8 cellular contexts compared by ENCODE assay signal in genomic region chr3:150760431-150761200, GRCh38. TPM values are rescaled to one million over a fixed set of nuclear protein-coding genes. Genes with fewer than 3 reads are reported as not detected.
A peak's percentile ranks its signal among the peaks of the same experiment; 100 is the strongest.
DNase-seq lines count a peak whose midpoint lies in the region; ATAC-seq, FAIRE-seq and TF ChIP-seq lines count a peak whose summit lies in the region.

No MANE protein-coding gene starts in this region.

- H4K8ac ChIP-seq in H1 (ENCODE audit: extremely low read depth, insufficient read depth, low read length), result no peak overlapping the region

- peak; percentile 29 for ATAC-seq in GM18519 (IDR thresholded peaks at IDR 0.05; ENCODE audit: low FRiP score, unreplicated experiment)
- ATAC-seq in HG02642 (IDR thresholded peaks at IDR 0.05; ENCODE audit: poor library complexity, unreplicated experiment), result peak; percentile 24

- CTCF ChIA-PET in H1 (lab: Charles Lee; ENCODE audit: partially characterized antibody), result interaction anchor here (0.7 to 4.8 kb wide), 7 partner anchors 13 to 104 kb away, joined by 3 to 23 read pairs (median 6); no protein-coding TSS in a partner anchor

- H3K27ac ChIP-seq in SJCRH30 (no peak overlapping the region), H1 (ENCODE audit: low read depth, low read length) (no peak overlapping the region), prostate gland (peak overlapping the region; percentile 98 to 100)

- H2BK12ac ChIP-seq in H1 (ENCODE audit: low read depth, low read length), result no peak overlapping the region

- no peak overlapping the region for H2AFZ ChIP-seq in H1 (ENCODE audit: low read length)

- intact Hi-C loops in prostate gland (cut with DNase I), result loop anchor here (5.0 to 10.0 kb wide), 5 partner anchors 38 to 1796 kb away; partner anchors contain the start of genes EIF2A, SELENOT, SERP1 and TSC22D2

- H2AK5ac ChIP-seq in H1 (ENCODE audit: low read depth, low read length), result no peak overlapping the region

- peaks cover 9% of the 10 kb centered on the region for H3K23me2 ChIP-seq in H1 (ENCODE audit: low read depth, low read length)

- no peak overlapping the region for H3K56ac ChIP-seq in H1 (replicated peaks; ENCODE audit: insufficient read length, low read depth, low read length)

- no peak for TF ChIP-seq POLR2A in H1 (IDR thresholded peaks at IDR 0.05; ENCODE audit: control extremely low read depth in 1 of 2, low read depth in 2 of 2, low read length in 2 of 2)
- TF ChIP-seq POLR2A in prostate gland (IDR thresholded peaks at IDR 0.05), result no peak

- H3K4ac ChIP-seq in H1 (replicated peaks; ENCODE audit: insufficient read length, low read depth, low read length), result no peak overlapping the region

- no peak overlapping the region for H4K5ac ChIP-seq in H1 (ENCODE audit: insufficient read length, low read depth, low read length)

- H3K18ac ChIP-seq in H1 (ENCODE audit: extremely low read depth, low read length), result no peak overlapping the region

- no peak overlapping the region for H2BK120ac ChIP-seq in H1 (replicated peaks; ENCODE audit: low read depth, low read length)

- H3K27me3 ChIP-seq in SJCRH30 (no peaks in the 10 kb centered on the region), H1 (replicated peaks in 1 of 4; ENCODE audit: control insufficient read depth in 3 of 4, extremely low read depth in 1 of 4, insufficient read depth in 3 of 4, low read length in 3 of 4) (peaks cover 0 to 7% (median 3%) of the 10 kb centered on the region in 4 experiments; a peak in 4 of 7 replicates), prostate gland (replicated peaks; ENCODE audit: insufficient read depth) (no peaks in the 10 kb centered on the region)

- no peak overlapping the region for H2BK20ac ChIP-seq in H1 (ENCODE audit: low read length)

- H3K4me3 ChIP-seq in SJCRH30 (peak overlapping the region; percentile 68), H1 (ENCODE audit: extremely low read depth in 1 of 4, insufficient read depth in 2 of 4, low read depth in 3 of 4, low read length in 4 of 4) (peak overlapping the region in 1 of 4 experiments; percentile 79; a peak in 2 of 8 replicates), prostate gland (peak overlapping the region; percentile 74 to 98)

- POLR2A ChIA-PET in H1 (lab: Charles Lee; ENCODE audit: partially characterized antibody), result interaction anchor here (0.9 to 2.4 kb wide), 3 partner anchors 8 to 36 kb away, joined by 3 to 10 read pairs (median 6); no protein-coding TSS in a partner anchor

- peak overlapping the region; percentile 84 to 99; a peak in 2 of 4 replicates for H3K4me2 ChIP-seq in H1 (ENCODE audit: insufficient read depth in 1 of 2, low read depth in 2 of 2, low read length in 2 of 2)

- WGBS in H1 (ENCODE audit: extremely low coverage in 1 of 2, insufficient coverage in 1 of 2, insufficient read length in 1 of 2, insufficient replicate concordance in 2 of 2, low coverage in 1 of 2, low lambda C conversion rate in 2 of 2, missing lambda C conversion rate in 1 of 2), 2 experiments, result 95% methylated on average over 6 of the region's 6 CpGs; no CpG with 5 or more reads in 1 of the 2 experiments
- 49% methylated on average over 6 of the region's 6 CpGs for WGBS in prostate gland

- H3K9me3 ChIP-seq in SJCRH30 (replicated peaks) (no peaks in the 10 kb centered on the region), H1 (ENCODE audit: insufficient read depth in 2 of 2, low read depth in 1 of 2, low read length in 1 of 2) (no peaks in the 10 kb centered on the region), prostate gland (no peaks in the 10 kb centered on the region)

- no peak overlapping the region for H4K91ac ChIP-seq in H1 (replicated peaks; ENCODE audit: insufficient read length, low read length)

- H2BK15ac ChIP-seq in H1 (ENCODE audit: low read length), result no peak overlapping the region

- H3K14ac ChIP-seq in H1 (ENCODE audit: insufficient read length), result no peak overlapping the region

- no peak overlapping the region for H2BK5ac ChIP-seq in H1 (ENCODE audit: low read depth, low read length)

- no peaks in the 10 kb centered on the region for H4K20me1 ChIP-seq in H1 (replicated peaks in 1 of 2; ENCODE audit: control insufficient read depth in 1 of 2, insufficient read depth in 2 of 2, low read length in 2 of 2)

- H3K36me3 ChIP-seq in SJCRH30 (peaks cover 4% of the 10 kb centered on the region), H1 (ENCODE audit: control insufficient read depth in 2 of 4, insufficient read depth in 4 of 4, low read length in 3 of 4) (no peaks in the 10 kb centered on the region), prostate gland (no peaks in the 10 kb centered on the region)

- TF ChIP-seq RAD21 in H1 (IDR thresholded peaks at IDR 0.05 in 1 of 2, conservative IDR thresholded peaks at IDR 0.05 in 1 of 2; ENCODE audit: low read depth in 2 of 2, low read length in 2 of 2), result no peak

- 0 out of 2 replicates have a peak, but pooled peaks cover 3% of the 10 kb centered on the region for H3K4me1 ChIP-seq in SJCRH30
- H3K4me1 ChIP-seq in H1 (replicated peaks in 1 of 4; ENCODE audit: control insufficient read depth in 3 of 4, insufficient read depth in 4 of 4, low read length in 3 of 4), result peaks cover 2 to 5% (median 5%) of the 10 kb centered on the region in 4 experiments; a peak in 5 of 7 replicates
- peaks cover 14% of the 10 kb centered on the region for H3K4me1 ChIP-seq in prostate gland (replicated peaks)

- DNase-seq in SJCRH30 (no peak), H1 (ENCODE audit: low read depth in 1 of 2, low spot score in 2 of 2) (no peak), prostate gland (ENCODE audit: low spot score) (no peak), SKM-1 treated with dmso at 0.1 percent for 144 hours (lab: John Stamatoyannopoulos, UW; ENCODE audit: unreplicated experiment) (no peak), amygdala (lab: John Stamatoyannopoulos, UW) (no peak), T1000 (lab: John Stamatoyannopoulos, UW) (no peak)

- no peak overlapping the region for H3K23ac ChIP-seq in H1 (ENCODE audit: insufficient read length)

- H3K79me2 ChIP-seq in H1 (ENCODE audit: control insufficient read depth in 1 of 2, insufficient read depth in 2 of 2, low read length in 2 of 2), result peaks cover 0 to 19% of the 10 kb centered on the region in 2 experiments; a peak in 2 of 4 replicates

- TF ChIP-seq CTCF in H1 (IDR thresholded peaks at IDR 0.05; ENCODE audit: control extremely low read depth in 1 of 3, insufficient read depth in 1 of 3, low read depth in 1 of 3, low read length in 3 of 3), result no peak
- peak in 1 of 4 experiments; percentile 4 for TF ChIP-seq CTCF in prostate gland (IDR thresholded peaks at IDR 0.05)

- no peak for FAIRE-seq in H1 (lab: Jason Lieb, UNC)

- no peaks in the 10 kb centered on the region; the same call in 1 of the 2 replicates for H3K79me1 ChIP-seq in H1 (ENCODE audit: low read depth, low read length)

- no peak for TF ChIP-seq EP300 in H1 (IDR thresholded peaks at IDR 0.05; ENCODE audit: borderline replicate concordance in 1 of 2, low read depth in 2 of 2, low read length in 2 of 2)

- H3K9ac ChIP-seq in H1 (replicated peaks in 1 of 4; ENCODE audit: extremely low read depth in 1 of 4, low read depth in 3 of 4, low read length in 3 of 4), result no peak overlapping the region

TF ChIP-seq in H1, 55 proteins besides CTCF, POLR2A, EP300 and RAD21 (continues in another document):
- TF ChIP-seq CEBPB (IDR thresholded peaks at IDR 0.05; ENCODE audit: low read depth, low read length) (no peak), TCF12 (IDR thresholded peaks at IDR 0.05; ENCODE audit: low read depth, low read length) (no peak), NANOG (IDR thresholded peaks at IDR 0.05; ENCODE audit: insufficient read depth, low read depth, low read length, poor library complexity, severe bottlenecking) (no peak), KDM5A (IDR thresholded peaks at IDR 0.05; ENCODE audit: low read length) (no peak), BCL11A (IDR thresholded peaks at IDR 0.05; ENCODE audit: low read depth in 2 of 2, low read length in 2 of 2) (no peak), ZNF274 (IDR thresholded peaks at IDR 0.05; ENCODE audit: borderline replicate concordance, extremely low read depth, low read length) (no peak), GTF2F1 (IDR thresholded peaks at IDR 0.05; ENCODE audit: borderline replicate concordance, low read depth, low read length) (no peak), JUN (IDR thresholded peaks at IDR 0.05; ENCODE audit: low read depth, low read length) (no peak), NRF1 (IDR thresholded peaks at IDR 0.05; ENCODE audit: low read depth, low read length) (no peak), ATF3 (IDR thresholded peaks at IDR 0.05; ENCODE audit: insufficient read depth, low read depth, low read length) (no peak), CBX8 (IDR thresholded peaks at IDR 0.05; ENCODE audit: borderline replicate concordance, low read depth, low read length) (no peak), HDAC2 (IDR thresholded peaks at IDR 0.05; ENCODE audit: borderline replicate concordance in 1 of 2, low read depth in 2 of 2, low read length in 2 of 2) (no peak)

RNA-seq across cellular contexts. Expression of gene SIAH2, which starts 2.4 kb away (rescaled TPM):
- total RNA-seq in SJCRH30 (2014; rRNA removed; shearing (Covaris generic)), result 33.0 and 36.4 TPM in 2 replicates
- 21.8 and 23.9 TPM in 2 replicates for total RNA-seq in H1 (2021; fragmentation: NEBNext Ultra II Directional; extraction: Animal tissue kit (Norgen Biotek cat#: 25700))
- 34.2 and 56.7 TPM in 2 replicates for polyA plus RNA-seq in H1 (2011; rRNA removed)
- polyA plus RNA-seq in H1 (2011; cell fraction: cytosol; rRNA removed), result 35.7 TPM
- 48.2 TPM for polyA plus RNA-seq in H1 (2011; cell fraction: nucleus; rRNA removed)
- polyA plus RNA-seq in H1 (2012, experiment 1 of 2), result 15.1 to 24.0 TPM (median 20.1 TPM) in 4 replicates
- polyA plus RNA-seq in H1 (2012, experiment 2 of 2), result 19.3 TPM
- polyA plus RNA-seq in H1 (2013, experiment 1 of 2), result 20.2 TPM
- 19.2 TPM for polyA plus RNA-seq in H1 (2013, experiment 2 of 2)
- 46.4 and 70.7 TPM in 2 replicates for polyA minus RNA-seq in H1 (2011; rRNA and poly(A)+ RNA removed)
- polyA minus RNA-seq in H1 (2011; cell fraction: cytosol; rRNA and poly(A)+ RNA removed), result 20.7 TPM
- polyA minus RNA-seq in H1 (2011; cell fraction: nucleus; rRNA and poly(A)+ RNA removed), result 12.0 TPM
- total RNA-seq in prostate gland, result 10 to 100 TPM; 47.4 to 48.9 TPM

RNA-seq across cellular contexts. Expression of gene ERICH6, which starts 56.9 kb away (rescaled TPM):
- not detected in 2 replicates for total RNA-seq in SJCRH30 (2014; rRNA removed; shearing (Covaris generic))
- not detected in 2 replicates for total RNA-seq in H1 (2021; fragmentation: NEBNext Ultra II Directional; extraction: Animal tissue kit (Norgen Biotek cat#: 25700))
- polyA plus RNA-seq in H1 (2011; rRNA removed), result not detected in 2 replicates
- polyA plus RNA-seq in H1 (2011; cell fraction: cytosol; rRNA removed), result 0.05 TPM
- not detected for polyA plus RNA-seq in H1 (2011; cell fraction: nucleus; rRNA removed)
- polyA plus RNA-seq in H1 (2012, experiment 1 of 2), result 0.10 to 0.35 TPM (median 0.18 TPM) in 4 replicates
- polyA plus RNA-seq in H1 (2012, experiment 2 of 2), result not detected
- not detected for polyA plus RNA-seq in H1 (2013, experiment 1 of 2)
- polyA plus RNA-seq in H1 (2013, experiment 2 of 2), result 0.04 TPM
- polyA minus RNA-seq in H1 (2011; rRNA and poly(A)+ RNA removed), result 0.10 TPM in 1 of 2 replicates, not detected in the other
- not detected for polyA minus RNA-seq in H1 (2011; cell fraction: cytosol; rRNA and poly(A)+ RNA removed)
- polyA minus RNA-seq in H1 (2011; cell fraction: nucleus; rRNA and poly(A)+ RNA removed), result 0.50 TPM
- total RNA-seq in prostate gland, result under 1 TPM; 0.09 to 0.57 TPM

Comparison
In these comparisons a context has a peak if more than half of its experiments do, and no peak if none do; other contexts are left out.
1. H3K27ac ChIP-seq: peak in prostate gland (2 of 2); none in SJCRH30 (single experiment) and H1 (single experiment).